ENCODE assay signal across 11 cellular contexts in genomic region chr2:38748391-38748790, GRCh38. TPM values are rescaled to one million over a fixed set of nuclear protein-coding genes. Genes with fewer than 3 reads are reported as not detected.
DNase-seq lines count a peak whose midpoint lies in the region; ATAC-seq and TF ChIP-seq lines count a peak whose summit lies in the region.
"Had no signal": no experiment of that assay in that cellular context is flagged by ENCODE, and none has a peak within 500 bp of the region (broad histone marks: within the 10 kb centered on the region; RNA-seq: fewer than 3 reads in every experiment).

No MANE protein-coding gene starts in this region.

- intact Hi-C loops in Calu3 (cut with micrococcal nuclease; ENCODE audit: unreplicated experiment) = no loop called here

- no peak for ATAC-seq in HG02938 (IDR thresholded peaks at IDR 0.05; ENCODE audit: unreplicated experiment)

- H3K9ac ChIP-seq in neural progenitor cell = peak overlapping the region; percentile 4

- H3K36me3 Mint-ChIP-seq in Calu3 (ENCODE audit: insufficient read depth, unreplicated experiment) (peaks cover 86% of the 10 kb centered on the region), brain (peaks cover 75% of the 10 kb centered on the region), neural progenitor cell (peaks cover 61% of the 10 kb centered on the region)

- peaks cover 62% of the 10 kb centered on the region for H3K36me3 ChIP-seq in neural progenitor cell
- H3K36me3 ChIP-seq: uterus had no signal

- H3K9me3 Mint-ChIP-seq in Calu3 (ENCODE audit: low read depth, unreplicated experiment) = no peaks in the 10 kb centered on the region
- H3K9me3 Mint-ChIP-seq in brain = peaks cover 0 to 4% (median 0%) of the 10 kb centered on the region in 5 experiments
- peaks cover 2% of the 10 kb centered on the region for H3K9me3 Mint-ChIP-seq in neural progenitor cell

- no peaks in the 10 kb centered on the region for H3K27me3 ChIP-seq in neural progenitor cell
- H3K27me3 ChIP-seq: uterus had no signal

- DNase-seq in Calu3 = no peak
- DNase-seq in NAMALWA (ENCODE audit: low spot score) = peak; percentile 19
- no peak for DNase-seq in neural progenitor cell (ENCODE audit: low spot score)
- DNase-seq in AG20443 (ENCODE audit: low spot score) = no peak
- no peak for DNase-seq in NCI-H526 treated with DMSO at 0.1 percent for 48 hours (lab: John Stamatoyannopoulos, UW)
- DNase-seq: amygdala; NCI-H1436 treated with DMSO at 0.1 percent for 48 hours; NK-92 treated with Interleukin-12 subunit alpha and Interleukin-12 subunit beta, amount 100 ng/mL, for 24 hours; uterus had no signal

- H3K4me3 Mint-ChIP-seq in Calu3 (ENCODE audit: low read depth, unreplicated experiment) = peak overlapping the region; percentile 93
- peak overlapping the region; percentile 75 to 100 (median 96) for H3K4me3 Mint-ChIP-seq in brain
- H3K4me3 Mint-ChIP-seq in neural progenitor cell = no peak overlapping the region

- peaks cover 72% of the 10 kb centered on the region for H4K20me1 ChIP-seq in neural progenitor cell (ENCODE audit: low read depth)

- no peaks in the 10 kb centered on the region for H3K9me3 ChIP-seq in neural progenitor cell (ENCODE audit: low read depth)
- H3K9me3 ChIP-seq: uterus had no signal

- H3F3A ChIP-seq in neural progenitor cell (ENCODE audit: low read depth) = peaks cover 81% of the 10 kb centered on the region

- H3K27me3 Mint-ChIP-seq in Calu3 (ENCODE audit: unreplicated experiment) = peaks cover 12% of the 10 kb centered on the region
- peaks cover 24% of the 10 kb centered on the region for H3K27me3 Mint-ChIP-seq in brain
- peaks cover 4% of the 10 kb centered on the region for H3K27me3 Mint-ChIP-seq in neural progenitor cell (ENCODE audit: insufficient read depth, low read depth)

- peak overlapping the region; percentile 100 for H3K27ac Mint-ChIP-seq in Calu3 (ENCODE audit: unreplicated experiment)
- H3K27ac Mint-ChIP-seq in brain = peak overlapping the region in 2 of 5 experiments; percentile 55 to 68
- H3K27ac Mint-ChIP-seq in neural progenitor cell = no peak overlapping the region

- CTCF ChIA-PET in Calu3 (lab: Charles Lee) = no interaction called here

- no peak overlapping the region for H2AFZ ChIP-seq in neural progenitor cell (replicated peaks)

- peaks cover 57% of the 10 kb centered on the region for H3K4me1 Mint-ChIP-seq in Calu3 (ENCODE audit: low read depth, unreplicated experiment)
- H3K4me1 Mint-ChIP-seq in brain = peaks cover 78% of the 10 kb centered on the region
- H3K4me1 Mint-ChIP-seq in neural progenitor cell = peaks cover 38% of the 10 kb centered on the region

- BruUV-seq in Calu3 (replicated peaks; lab: Mats Ljungman, UMichigan) = no TSS peak

- peak overlapping the region; percentile 87 for H3K4me2 ChIP-seq in neural progenitor cell

- peaks cover 33% of the 10 kb centered on the region for H3K4me1 ChIP-seq in neural progenitor cell

- TF ChIP-seq CTCF in Calu3 (IDR thresholded peaks at IDR 0.05; ENCODE audit: unreplicated experiment) = no peak
- no peak for TF ChIP-seq CTCF in brain (conservative IDR thresholded peaks at IDR 0.05)
- TF ChIP-seq CTCF in neural progenitor cell (IDR thresholded peaks at IDR 0.05) = no peak

- H3K4me3 ChIP-seq in neural progenitor cell = peak overlapping the region; percentile 83

- H3K27ac ChIP-seq in neural progenitor cell = no peak overlapping the region

- peaks cover 78% of the 10 kb centered on the region for H3K79me2 ChIP-seq in neural progenitor cell (ENCODE audit: low read depth)

RNA-seq across cellular contexts. Expression of gene SRSF7, which starts 2.8 kb away (rescaled TPM):
- total RNA-seq in Calu3 (2022) (184 and 203 TPM in 2 replicates), neural progenitor cell (ENCODE audit: low replicate concordance) (275 and 307 TPM in 2 replicates)
- 104 TPM for polyA plus RNA-seq in brain (ENCODE audit: insufficient read depth, low read depth, low replicate concordance)

RNA-seq across cellular contexts. Expression of gene GEMIN6, which starts 29.6 kb away (rescaled TPM):
- total RNA-seq in Calu3 (2022) = 24.4 TPM in 2 replicates
- 7.3 TPM for polyA plus RNA-seq in brain (ENCODE audit: insufficient read depth, low read depth, low replicate concordance)
- 14.0 and 21.4 TPM in 2 replicates for total RNA-seq in neural progenitor cell (ENCODE audit: low replicate concordance)
